ENCODE assay signal across 15 cellular contexts in genomic region chr12:70644836-70645235, GRCh38. TPM values are rescaled to one million over a fixed set of nuclear protein-coding genes. Genes with fewer than 3 reads are reported as not detected.
DNase-seq lines count a peak whose midpoint lies in the region; ATAC-seq and TF ChIP-seq lines count a peak whose summit lies in the region.
"Had no signal": no experiment of that assay in that cellular context is flagged by ENCODE, and none has a peak within 500 bp of the region (broad histone marks: within the 10 kb centered on the region; RNA-seq: fewer than 3 reads in every experiment).

No MANE protein-coding gene starts in this region.

- H3K27me3 ChIP-seq in ACC112 (ENCODE audit: insufficient read depth, low read length) = no peaks in the 10 kb centered on the region
- H3K27me3 ChIP-seq: left lung had no signal

- H3K4me3 Mint-ChIP-seq in HFFc6 = no peak overlapping the region
- no peak overlapping the region for H3K4me3 Mint-ChIP-seq in natural killer cell treated with Interleukin-12 subunit alpha and Interleukin-12 subunit beta and Interleukin-15 and Interleukin-18, amount 100 ng/mL, for 72 hours
- no peak overlapping the region for H3K4me3 Mint-ChIP-seq in activated T-helper 1 cell treated with anti-CD3 and anti-CD28 coated beads, Interleukin-12 subunit alpha, Interleukin-12 subunit beta, Interleukin-2, Interleukin-4 antibody, amounts not matched to agents 30 ng/mL and 10 ng/mL and 1 ng/mL, durations not matched to agents 14 hours and 24 hours and 36 hours

- intact Hi-C loops in activated T-helper 1 cell treated with anti-CD3 and anti-CD28 coated beads, Interleukin-12 subunit alpha, Interleukin-12 subunit beta, Interleukin-2, Interleukin-4 antibody, amounts not matched to agents 30 ng/mL and 10 ng/mL and 1 ng/mL, durations not matched to agents 14 hours and 24 hours and 36 hours (cut with micrococcal nuclease) = no loop called here

- no peak overlapping the region for H2AFZ ChIP-seq in ACC112 (ENCODE audit: low read length, unreplicated experiment)

- H3K27ac ChIP-seq in ACC112 (ENCODE audit: low read depth, low read length) = peak overlapping the region; percentile 94

- H3K79me2 ChIP-seq in ACC112 (ENCODE audit: control insufficient read depth, insufficient read depth, low read length, unreplicated experiment) = no peaks in the 10 kb centered on the region

- TF ChIP-seq CTCF in HFFc6 (IDR thresholded peaks at IDR 0.05) = no peak

- peaks cover 75% of the 10 kb centered on the region for H3K4me1 Mint-ChIP-seq in HFFc6 (ENCODE audit: low read depth)
- peaks cover 4 to 13% of the 10 kb centered on the region in 2 donors for H3K4me1 Mint-ChIP-seq in natural killer cell treated with Interleukin-12 subunit alpha and Interleukin-12 subunit beta and Interleukin-15 and Interleukin-18, amount 100 ng/mL, for 72 hours (ENCODE audit: low read depth in 2 of 2)
- peaks cover 5% of the 10 kb centered on the region for H3K4me1 Mint-ChIP-seq in activated T-helper 1 cell treated with anti-CD3 and anti-CD28 coated beads, Interleukin-12 subunit alpha, Interleukin-12 subunit beta, Interleukin-2, Interleukin-4 antibody, amounts not matched to agents 30 ng/mL and 10 ng/mL and 1 ng/mL, durations not matched to agents 14 hours and 24 hours and 36 hours (ENCODE audit: low read depth)

- H3K9me3 Mint-ChIP-seq in HFFc6 = no peaks in the 10 kb centered on the region
- H3K9me3 Mint-ChIP-seq in natural killer cell treated with Interleukin-12 subunit alpha and Interleukin-12 subunit beta and Interleukin-15 and Interleukin-18, amount 100 ng/mL, for 72 hours = no peaks in the 10 kb centered on the region
- H3K9me3 Mint-ChIP-seq in activated T-helper 1 cell treated with anti-CD3 and anti-CD28 coated beads, Interleukin-12 subunit alpha, Interleukin-12 subunit beta, Interleukin-2, Interleukin-4 antibody, amounts not matched to agents 30 ng/mL and 10 ng/mL and 1 ng/mL, durations not matched to agents 14 hours and 24 hours and 36 hours = no peaks in the 10 kb centered on the region

- H3K36me3 ChIP-seq in ACC112 (ENCODE audit: insufficient read depth, low read length) = no peaks in the 10 kb centered on the region
- H3K36me3 ChIP-seq: left lung had no signal

- no peaks in the 10 kb centered on the region for H3K36me3 Mint-ChIP-seq in HFFc6 (ENCODE audit: low read depth)
- no peaks in the 10 kb centered on the region for H3K36me3 Mint-ChIP-seq in natural killer cell treated with Interleukin-12 subunit alpha and Interleukin-12 subunit beta and Interleukin-15 and Interleukin-18, amount 100 ng/mL, for 72 hours
- H3K36me3 Mint-ChIP-seq in activated T-helper 1 cell treated with anti-CD3 and anti-CD28 coated beads, Interleukin-12 subunit alpha, Interleukin-12 subunit beta, Interleukin-2, Interleukin-4 antibody, amounts not matched to agents 30 ng/mL and 10 ng/mL and 1 ng/mL, durations not matched to agents 14 hours and 24 hours and 36 hours (ENCODE audit: low read depth) = no peaks in the 10 kb centered on the region

- ATAC-seq in natural killer cell treated with Interleukin-12 subunit alpha and Interleukin-12 subunit beta and Interleukin-15 and Interleukin-18, amount 100 ng/mL, for 72 hours = no peak
- no peak for ATAC-seq in GM18868 (IDR thresholded peaks at IDR 0.05; ENCODE audit: unreplicated experiment)

- H3K4me3 ChIP-seq in ACC112 (ENCODE audit: low read depth, low read length) = no peak overlapping the region
- H3K4me3 ChIP-seq: left lung had no signal

- peaks cover 49% of the 10 kb centered on the region for H3K4me1 ChIP-seq in ACC112 (ENCODE audit: control insufficient read depth, insufficient read depth, low read length, unreplicated experiment)

- H3K27ac Mint-ChIP-seq in HFFc6 = peak overlapping the region; percentile 94; the same call in 1 of the 2 replicates
- peak overlapping the region; percentile 85 to 97 for H3K27ac Mint-ChIP-seq in natural killer cell treated with Interleukin-12 subunit alpha and Interleukin-12 subunit beta and Interleukin-15 and Interleukin-18, amount 100 ng/mL, for 72 hours
- H3K27ac Mint-ChIP-seq in activated T-helper 1 cell treated with anti-CD3 and anti-CD28 coated beads, Interleukin-12 subunit alpha, Interleukin-12 subunit beta, Interleukin-2, Interleukin-4 antibody, amounts not matched to agents 30 ng/mL and 10 ng/mL and 1 ng/mL, durations not matched to agents 14 hours and 24 hours and 36 hours = no peak overlapping the region

- DNase-seq in HFFc6 (no peak), astrocyte of the hippocampus (ENCODE audit: low read depth, low spot score) (peak; percentile 33), NCI-H187 treated with DMSO at 0.1 percent for 48 hours (lab: John Stamatoyannopoulos, UW) (no peak), NCI-H69 (lab: John Stamatoyannopoulos, UW) (no peak)
- DNase-seq in natural killer cell treated with Interleukin-12 subunit alpha and Interleukin-12 subunit beta and Interleukin-15 and Interleukin-18, amount 100 ng/mL, for 72 hours (ENCODE audit: low spot score) = no peak
- no peak for DNase-seq in activated T-helper 1 cell treated with anti-CD3 and anti-CD28 coated beads, Interleukin-12 subunit alpha, Interleukin-12 subunit beta, Interleukin-2, Interleukin-4 antibody, amounts not matched to agents 30 ng/mL and 10 ng/mL and 1 ng/mL, durations not matched to agents 14 hours and 24 hours and 36 hours (ENCODE audit: low spot score)
- DNase-seq: amniotic stem cell; foreskin melanocyte; left lung; NCI-H1105; NCI-H2171; stimulated activated CD4-positive, alpha-beta T cell treated with anti-CD3 and anti-CD28 coated beads, Interleukin-1b, Interleukin-23, amount 100 ng/mL, for 48 hours; T-helper 1 cell had no signal

- H3K27me3 Mint-ChIP-seq in HFFc6 (ENCODE audit: insufficient read depth) = no peaks in the 10 kb centered on the region; the same call in 1 of the 2 replicates
- no peaks in the 10 kb centered on the region for H3K27me3 Mint-ChIP-seq in natural killer cell treated with Interleukin-12 subunit alpha and Interleukin-12 subunit beta and Interleukin-15 and Interleukin-18, amount 100 ng/mL, for 72 hours
- H3K27me3 Mint-ChIP-seq in activated T-helper 1 cell treated with anti-CD3 and anti-CD28 coated beads, Interleukin-12 subunit alpha, Interleukin-12 subunit beta, Interleukin-2, Interleukin-4 antibody, amounts not matched to agents 30 ng/mL and 10 ng/mL and 1 ng/mL, durations not matched to agents 14 hours and 24 hours and 36 hours (ENCODE audit: insufficient read depth) = no peaks in the 10 kb centered on the region

RNA-seq across cellular contexts. Expression of gene PTPRB, which starts 7.6 kb away (rescaled TPM):
- 1 to 10 TPM; 2.6 to 4.3 (median 3.1) TPM for total RNA-seq in HFFc6 (2021; fragmentation: NEBNext Ultra II Directional; extraction: Animal tissue kit (Norgen Biotek cat#: 25700))
- under 1 TPM; 0.31 to 0.52 TPM for total RNA-seq in natural killer cell treated with Interleukin-12 subunit alpha and Interleukin-12 subunit beta and Interleukin-15 and Interleukin-18, amount 100 ng/mL, for 72 hours
- total RNA-seq in activated T-helper 1 cell treated with anti-CD3 and anti-CD28 coated beads, Interleukin-12 subunit alpha, Interleukin-12 subunit beta, Interleukin-2, Interleukin-4 antibody, amounts not matched to agents 30 ng/mL and 10 ng/mL and 1 ng/mL, durations not matched to agents 14 hours and 24 hours and 36 hours = not detected in 2 replicates
